In the genomic region with DNA sequence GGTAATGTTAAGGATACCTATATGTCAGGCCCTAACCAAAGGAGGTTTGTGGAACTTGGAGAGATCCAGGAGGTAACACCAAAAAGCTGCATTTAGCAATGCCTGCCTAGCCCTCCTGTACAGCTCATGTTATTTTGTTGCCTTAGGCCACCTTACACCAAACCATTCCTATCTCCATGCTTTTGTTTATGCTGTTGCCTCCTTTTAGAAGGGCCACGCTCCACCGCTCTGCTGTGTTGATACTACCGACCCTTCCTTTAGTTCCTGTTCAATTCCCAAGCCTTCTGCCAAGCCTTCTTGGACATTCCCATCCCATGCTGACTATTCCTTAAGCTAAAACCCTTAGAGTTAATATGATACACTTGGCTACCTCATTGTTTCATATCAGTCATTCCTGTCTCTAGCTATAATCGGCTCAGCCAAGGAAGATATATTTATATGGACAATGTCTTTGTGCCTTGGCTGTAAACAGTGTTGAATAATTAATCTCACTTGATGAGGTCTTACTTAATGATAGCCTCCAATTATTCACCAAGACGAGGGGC, we compare ENCODE assay signal across 15 cellular contexts.
A peak's percentile ranks its signal among the peaks of the same experiment; 100 is the strongest.
DNase-seq lines count a peak whose midpoint lies in the region; ATAC-seq and TF ChIP-seq lines count a peak whose summit lies in the region.
"Had no signal": no experiment of that assay in that cellular context is flagged by ENCODE, and none has a peak within 500 bp of the region (broad histone marks: within the 10 kb centered on the region; RNA-seq: fewer than 3 reads in every experiment).

No MANE protein-coding gene starts in this region.

- H3K27ac Mint-ChIP-seq in nephron progenitor cell (peak overlapping the region; percentile 94), Calu3 (ENCODE audit: unreplicated experiment) (no peak overlapping the region)
- H3K27ac Mint-ChIP-seq: CD4-positive, alpha-beta T cell had no signal

- intact Hi-C loops in Calu3 (cut with micrococcal nuclease; ENCODE audit: unreplicated experiment), result no loop called here

- H3K27me3 Mint-ChIP-seq in nephron progenitor cell (ENCODE audit: low read depth, poor library complexity) (no peaks in the 10 kb centered on the region), Calu3 (ENCODE audit: unreplicated experiment) (no peaks in the 10 kb centered on the region)
- H3K27me3 Mint-ChIP-seq: CD4-positive, alpha-beta T cell had no signal

- no peaks in the 10 kb centered on the region for H3K36me3 Mint-ChIP-seq in nephron progenitor cell (ENCODE audit: low read depth)
- H3K36me3 Mint-ChIP-seq in Calu3 (ENCODE audit: insufficient read depth, unreplicated experiment), result no peaks in the 10 kb centered on the region

- no peak for ATAC-seq in left lobe of liver
- ATAC-seq: A549, GM12878 had no signal

- peak; percentile 6 for DNase-seq in NCI-H82 (lab: John Stamatoyannopoulos, UW)
- no peak for DNase-seq in NCI-H82 treated with DMSO at 0.1 percent for 48 hours (lab: John Stamatoyannopoulos, UW; ENCODE audit: unreplicated experiment)
- DNase-seq in kidney tubule cell (ENCODE audit: low spot score), result peak; percentile 67
- DNase-seq in nephron progenitor cell, result peak; percentile 30
- DNase-seq in renal cortical epithelial cell (ENCODE audit: low read depth), result peak; percentile 79
- DNase-seq in left lobe of liver (ENCODE audit: low spot score), result no peak
- no peak for DNase-seq in Calu3
- DNase-seq in NK-92 (lab: John Stamatoyannopoulos, UW; ENCODE audit: unreplicated experiment), result no peak
- DNase-seq: AML-193; Caco-2; CD4-positive, alpha-beta T cell; DMS79 treated with DMSO at 0.1 percent for 48 hours; HCEC 1CT had no signal

- H3K4me1 Mint-ChIP-seq in nephron progenitor cell (peaks cover 89% of the 10 kb centered on the region), Calu3 (ENCODE audit: low read depth, unreplicated experiment) (no peaks in the 10 kb centered on the region)

- H3K4me3 Mint-ChIP-seq in nephron progenitor cell (no peak overlapping the region), Calu3 (ENCODE audit: low read depth, unreplicated experiment) (no peak overlapping the region)
- H3K4me3 Mint-ChIP-seq: CD4-positive, alpha-beta T cell had no signal

- no TSS peak for BruUV-seq in Calu3 (replicated peaks; lab: Mats Ljungman, UMichigan)

- TF ChIP-seq CTCF in nephron progenitor cell (IDR thresholded peaks at IDR 0.05) (no peak), Calu3 (IDR thresholded peaks at IDR 0.05; ENCODE audit: unreplicated experiment) (no peak)

- peaks cover 3% of the 10 kb centered on the region for H3K9me3 Mint-ChIP-seq in nephron progenitor cell
- peaks cover 9% of the 10 kb centered on the region for H3K9me3 Mint-ChIP-seq in Calu3 (ENCODE audit: low read depth, unreplicated experiment)
- H3K9me3 Mint-ChIP-seq: CD4-positive, alpha-beta T cell had no signal

- CTCF ChIA-PET in Calu3 (lab: Charles Lee), result no interaction called here

Comparison
In these comparisons a context has a peak if more than half of its experiments do, and no peak if none do; other contexts are left out.
1. DNase-seq: peak in NCI-H82 (single experiment), kidney tubule cell (single experiment), nephron progenitor cell (single experiment) and renal cortical epithelial cell (single experiment); none in NCI-H82 treated with DMSO at 0.1 percent for 48 hours (single experiment), left lobe of liver (single experiment), Calu3 (single experiment) and NK-92 (single experiment).